ENCODE assay signal across 17 cellular contexts in genomic region chr5:181195249-181195761, GRCh38. TPM values are rescaled to one million over a fixed set of nuclear protein-coding genes. Genes with fewer than 3 reads are reported as not detected.
DNase-seq lines count a peak whose midpoint lies in the region; ATAC-seq and TF ChIP-seq lines count a peak whose summit lies in the region.
"Had no signal": no experiment of that assay in that cellular context is flagged by ENCODE, and none has a peak within 500 bp of the region (broad histone marks: within the 10 kb centered on the region; RNA-seq: fewer than 3 reads in every experiment).

No MANE protein-coding gene starts in this region.

- no peak overlapping the region for H2AFZ ChIP-seq in neuronal stem cell (ENCODE audit: low read length)

- peak overlapping the region; percentile 23 for H4K91ac ChIP-seq in neuronal stem cell (ENCODE audit: low read depth, low read length, poor library complexity)

- H2BK5ac ChIP-seq in neuronal stem cell (ENCODE audit: low read length): peak overlapping the region; percentile 19

- DNase-seq in GM13976 (ENCODE audit: low spot score) (peak; percentile 3), RWPE1 (ENCODE audit: low spot score) (no peak), neuronal stem cell (ENCODE audit: low spot score) (no peak), spleen (peak; percentile 75), NCI-H1048 (lab: John Stamatoyannopoulos, UW) (no peak)
- DNase-seq: 8988T; AML-193; Caco-2; CD8-positive, alpha-beta memory T cell; DND-41; GDM1 had no signal

- H3K9ac ChIP-seq in neuronal stem cell (ENCODE audit: low read depth, low read length, poor library complexity): no peak overlapping the region
- H3K9ac ChIP-seq: BLaER1 had no signal

- no peaks in the 10 kb centered on the region for H3K79me1 ChIP-seq in neuronal stem cell (ENCODE audit: low read depth, low read length)

- H2AK5ac ChIP-seq in neuronal stem cell (ENCODE audit: low read depth, low read length): peak overlapping the region; percentile 79

- ATAC-seq in HG03469 (IDR thresholded peaks at IDR 0.05; ENCODE audit: unreplicated experiment) (no peak), HG03039 (IDR thresholded peaks at IDR 0.05; ENCODE audit: unreplicated experiment) (no peak)
- ATAC-seq: HCT116, HepG2 had no signal

- H3K14ac ChIP-seq in neuronal stem cell (ENCODE audit: low read length): no peak overlapping the region

- CTCF ChIA-PET in RWPE1 (lab: Yijun Ruan, JAX): no interaction called here

- POLR2A ChIA-PET in RWPE1 (lab: Yijun Ruan, JAX; ENCODE audit: low non-redundant PET): no interaction called here

- H2BK12ac ChIP-seq in neuronal stem cell (ENCODE audit: low read length): no peak overlapping the region

- H3K4me2 ChIP-seq in neuronal stem cell (ENCODE audit: insufficient read depth, low read length, poor library complexity, severe bottlenecking): no peak overlapping the region
- H3K4me2 ChIP-seq: BLaER1 had no signal

- WGBS in neuronal stem cell (ENCODE audit: extremely low coverage in 2 of 2, insufficient read length in 2 of 2, insufficient replicate concordance in 1 of 2), 2 donors: no CpG with 5 or more reads among the region's 45 CpGs
- WGBS in spleen, 5 donors: 85 to 91% (median 88%) methylated on average over 19 to 45 of the region's 45 CpGs

- intact Hi-C loops in spleen (cut with DNase I; ENCODE audit: low total_unique reads): no loop called here

- no peak overlapping the region for H2BK120ac ChIP-seq in neuronal stem cell (ENCODE audit: low read depth, low read length)

- peak overlapping the region; percentile 59 for H3K27ac ChIP-seq in RWPE1
- H3K27ac ChIP-seq in neuronal stem cell (replicated peaks; ENCODE audit: low read length): no peak overlapping the region
- H3K27ac ChIP-seq in spleen: no peak overlapping the region
- H3K27ac ChIP-seq: BLaER1 had no signal

- no peak overlapping the region for H3K18ac ChIP-seq in neuronal stem cell (ENCODE audit: low read length)

- H4K8ac ChIP-seq in neuronal stem cell (ENCODE audit: low read depth, low read length): no peak overlapping the region

- H3K4ac ChIP-seq in neuronal stem cell (ENCODE audit: low read length): no peak overlapping the region

- H3K4me3 ChIP-seq in neuronal stem cell (ENCODE audit: low read length in 2 of 2) (no peak overlapping the region), spleen (no peak overlapping the region)
- H3K4me3 ChIP-seq: BLaER1 had no signal

- TF ChIP-seq CTCF in GM13976 (IDR thresholded peaks at IDR 0.05; ENCODE audit: borderline replicate concordance, control extremely low read depth, extremely low read depth, insufficient read depth, missing control alignments) (no peak), RWPE1 (conservative IDR thresholded peaks at IDR 0.05; ENCODE audit: low read depth) (no peak), spleen (IDR thresholded peaks at IDR 0.05 in 8 of 11, conservative IDR thresholded peaks at IDR 0.05 in 3 of 11) (no peak)

- peaks cover 8 to 29% (median 11%) of the 10 kb centered on the region in 3 experiments for H3K27me3 ChIP-seq in neuronal stem cell (ENCODE audit: control insufficient read depth in 3 of 3, insufficient read depth in 3 of 3, low read depth in 1 of 3, low read length in 3 of 3)
- H3K27me3 ChIP-seq in spleen (replicated peaks in 1 of 7): no peaks in the 10 kb centered on the region

- H3K36me3 ChIP-seq in neuronal stem cell (replicated peaks in 1 of 2; ENCODE audit: control insufficient read depth in 2 of 2, insufficient read depth in 2 of 2, low read length in 2 of 2) (no peaks in the 10 kb centered on the region), spleen (no peaks in the 10 kb centered on the region)

- in situ Hi-C loops in GM13976 (cut with MboI; ENCODE audit: low sequenced_read_pairs, unreplicated experiment): no loop called here

- no peak for TF ChIP-seq POLR2A in spleen (IDR thresholded peaks at IDR 0.05)

- peak overlapping the region; percentile 46 for H3K23ac ChIP-seq in neuronal stem cell (ENCODE audit: low read depth, low read length, poor library complexity)

- H3K9me3 ChIP-seq in neuronal stem cell (replicated peaks in 1 of 2; ENCODE audit: control insufficient read depth in 2 of 2, insufficient read depth in 1 of 2, low read depth in 1 of 2, low read length in 2 of 2): no peaks in the 10 kb centered on the region
- no peaks in the 10 kb centered on the region for H3K9me3 ChIP-seq in spleen
- H3K9me3 ChIP-seq: BLaER1, Caco-2 had no signal

- H3K4me1 ChIP-seq in neuronal stem cell (ENCODE audit: control insufficient read depth in 2 of 2, insufficient read depth in 1 of 2, low read depth in 1 of 2, low read length in 2 of 2) (peaks cover 2 to 21% of the 10 kb centered on the region in 2 donors), spleen (peaks cover 3 to 35% (median 16%) of the 10 kb centered on the region in 6 donors)

- no peak overlapping the region for H2BK15ac ChIP-seq in neuronal stem cell (ENCODE audit: low read length)

RNA-seq across cellular contexts. Expression of gene TRIM7, which starts 9.7 kb away (rescaled TPM):
- 0.28 TPM for polyA plus RNA-seq in neuronal stem cell (2013, experiment 1 of 2)
- 0.28 TPM for polyA plus RNA-seq in neuronal stem cell (2013, experiment 2 of 2)
- total RNA-seq in spleen: 1 to 10 TPM in 6 of 7 donors, under 1 TPM in 1; 0.81 to 3.9 (median 1.9) TPM
- polyA plus RNA-seq in spleen: 1 to 10 TPM; 1.0 to 1.3 (median 1.2) TPM
- total RNA-seq: HepG2 had no signal

RNA-seq across cellular contexts. Expression of gene TRIM41, which starts 27.8 kb away (rescaled TPM):
- polyA plus RNA-seq in neuronal stem cell (2013, experiment 1 of 2): 21.0 TPM
- polyA plus RNA-seq in neuronal stem cell (2013, experiment 2 of 2): 21.3 TPM
- total RNA-seq in spleen: 10 to 100 TPM; 14.3 to 34.1 (median 26.6) TPM
- 10 to 100 TPM; 12.5 to 25.0 (median 24.1) TPM for polyA plus RNA-seq in spleen

RNA-seq across cellular contexts. Expression of gene OR2V2, which starts 47.9 kb away (rescaled TPM):
- polyA plus RNA-seq in neuronal stem cell (2013, experiment 1 of 2): not detected
- not detected for polyA plus RNA-seq in neuronal stem cell (2013, experiment 2 of 2)
- not detected for total RNA-seq in spleen
- polyA plus RNA-seq in spleen: not detected
- total RNA-seq: Caco-2; CD8-positive, alpha-beta memory T cell; H4; HepG2 had no signal
- polyA plus RNA-seq: CD8-positive, alpha-beta memory T cell; HepG2 had no signal

RNA-seq across cellular contexts. Expression of gene RACK1, which starts 48.4 kb away (rescaled TPM):
- polyA plus RNA-seq in neuronal stem cell (2013, experiment 1 of 2): 3,697 TPM
- polyA plus RNA-seq in neuronal stem cell (2013, experiment 2 of 2): 3,656 TPM
- total RNA-seq in spleen: 1,000 to 10,000 TPM; 1,202 to 2,949 (median 1,651) TPM
- 1,000 to 10,000 TPM; 2,379 to 3,598 (median 2,966) TPM for polyA plus RNA-seq in spleen

Comparison
In these comparisons a context has a peak if more than half of its experiments do, and no peak if none do; other contexts are left out.
1. DNase-seq: peak in GM13976 (single experiment) and spleen (single experiment); none in RWPE1 (single experiment), neuronal stem cell (single experiment) and NCI-H1048 (single experiment).